In the genomic region with DNA sequence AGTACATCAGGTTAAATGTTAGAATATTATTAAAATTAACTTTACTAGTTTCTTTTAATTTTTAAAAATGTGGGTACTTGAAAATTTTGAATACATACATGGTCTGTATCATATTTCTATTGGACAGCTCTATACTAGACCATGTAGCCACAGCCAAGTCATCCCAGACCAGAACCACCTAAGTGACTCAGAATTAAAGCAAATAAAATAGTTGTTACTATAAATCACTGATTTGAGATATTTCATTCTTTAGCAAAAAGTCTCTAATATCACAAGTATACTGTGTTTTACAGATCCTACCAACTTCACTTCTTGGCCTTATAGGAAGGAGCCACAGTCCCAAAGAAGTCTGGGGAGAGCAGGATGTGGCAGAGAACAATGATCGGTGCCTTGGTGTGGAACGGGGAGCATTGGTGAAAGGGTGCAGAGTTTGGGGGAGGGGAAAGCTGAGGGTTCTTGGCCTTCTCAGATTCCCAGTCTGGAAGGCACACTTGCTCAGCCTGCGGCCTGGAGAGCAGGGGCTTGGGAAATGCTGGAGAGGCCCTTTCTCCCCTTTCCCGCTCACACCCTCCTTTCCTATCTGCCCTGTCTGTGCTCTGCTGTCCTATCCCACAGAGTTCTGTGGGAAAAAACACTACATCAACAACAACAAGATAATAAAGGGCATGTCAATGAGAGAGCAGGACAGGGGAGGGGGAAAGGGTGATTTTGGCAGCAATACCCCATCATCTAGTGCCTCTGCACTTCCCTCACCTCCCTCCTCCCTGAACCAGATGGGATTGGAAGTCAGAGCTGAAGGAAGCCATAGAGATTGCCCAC, we compare ENCODE assay signal across 20 cellular contexts.
DNase-seq lines count a peak whose midpoint lies in the region; ATAC-seq and TF ChIP-seq lines count a peak whose summit lies in the region.
"Had no signal": no experiment of that assay in that cellular context is flagged by ENCODE, and none has a peak within 500 bp of the region (broad histone marks: within the 10 kb centered on the region; RNA-seq: fewer than 3 reads in every experiment).

No MANE protein-coding gene starts in this region.

- H3K4me2 ChIP-seq in GM23338 (no peak overlapping the region), PC-3 (ENCODE audit: low read length) (peak overlapping the region; percentile 80)
- H3K4me2 ChIP-seq: BLaER1 treated with 17β-estradiol and CSF1 and Interleukin-3, amounts not matched to agents 10 nM and 100 nM had no signal

- no peak overlapping the region for H3K27ac Mint-ChIP-seq in GM23338
- no peak overlapping the region for H3K27ac Mint-ChIP-seq in osteocyte (ENCODE audit: unreplicated experiment)
- H3K27ac Mint-ChIP-seq: CD8-positive, alpha-beta T cell had no signal

- no peaks in the 10 kb centered on the region for H3K36me3 Mint-ChIP-seq in GM23338 (ENCODE audit: low read depth)
- no peaks in the 10 kb centered on the region for H3K36me3 Mint-ChIP-seq in osteocyte (ENCODE audit: unreplicated experiment)
- H3K36me3 Mint-ChIP-seq: CD8-positive, alpha-beta T cell had no signal

- no peaks in the 10 kb centered on the region for H3K27me3 ChIP-seq in GM23338 (ENCODE audit: insufficient read depth)
- H3K27me3 ChIP-seq in PC-3 (ENCODE audit: low read length), result no peaks in the 10 kb centered on the region
- H3K27me3 ChIP-seq in esophagus muscularis mucosa, result no peaks in the 10 kb centered on the region
- H3K27me3 ChIP-seq in right atrium auricular region, result no peaks in the 10 kb centered on the region
- no peaks in the 10 kb centered on the region for H3K27me3 ChIP-seq in lower lobe of right lung (ENCODE audit: low read depth)
- H3K27me3 ChIP-seq: BLaER1 treated with 17β-estradiol and CSF1 and Interleukin-3, amounts not matched to agents 10 nM and 100 nM had no signal

- DNase-seq in GM23338 (ENCODE audit: low spot score), result peak; percentile 16
- peak; percentile 81 for DNase-seq in PC-3
- DNase-seq in esophagus muscularis mucosa (ENCODE audit: extremely low spot score), result peak; percentile 53
- DNase-seq in right atrium auricular region (ENCODE audit: low spot score), result no peak
- DNase-seq in AML-193 (lab: John Stamatoyannopoulos, UW), result no peak
- no peak for DNase-seq in osteocyte (ENCODE audit: extremely low spot score, unreplicated experiment)
- no peak for DNase-seq in lower lobe of right lung
- DNase-seq: Calu3; CD8-positive, alpha-beta T cell; EL; KBM-7; NCI-H1105 treated with DMSO at 0.1 percent for 48 hours; NCI-H187; NCI-H2227 treated with DMSO at 0.1 percent for 48 hours; NCI-H524; SHP77 had no signal

- H3K4me3 ChIP-seq in GM23338, result no peak overlapping the region
- H3K4me3 ChIP-seq in PC-3 (ENCODE audit: low read length), result peak overlapping the region; percentile 50; the same call in 1 of the 2 replicates
- H3K4me3 ChIP-seq in esophagus muscularis mucosa, result no peak overlapping the region
- no peak overlapping the region for H3K4me3 ChIP-seq in right atrium auricular region
- H3K4me3 ChIP-seq in lower lobe of right lung, result no peak overlapping the region
- H3K4me3 ChIP-seq: BLaER1 treated with 17β-estradiol and CSF1 and Interleukin-3, amounts not matched to agents 10 nM and 100 nM; SK-N-MC had no signal

- H3F3A ChIP-seq in GM23338 (replicated peaks; ENCODE audit: low read depth) (no peaks in the 10 kb centered on the region), PC-3 (ENCODE audit: low read length, unreplicated experiment) (peaks cover 2% of the 10 kb centered on the region)

- TF ChIP-seq CTCF in GM23338 (conservative IDR thresholded peaks at IDR 0.05; ENCODE audit: low read depth in 2 of 2) (no peak), PC-3 (conservative IDR thresholded peaks at IDR 0.05; ENCODE audit: low read depth, low read length) (no peak), esophagus muscularis mucosa (IDR thresholded peaks at IDR 0.05) (no peak), right atrium auricular region (IDR thresholded peaks at IDR 0.05) (no peak), osteocyte (IDR thresholded peaks at IDR 0.05) (no peak), lower lobe of right lung (IDR thresholded peaks at IDR 0.05) (no peak)

- TF ChIP-seq EP300 in esophagus muscularis mucosa (IDR thresholded peaks at IDR 0.05), result no peak

- H3K36me3 ChIP-seq in GM23338 (ENCODE audit: insufficient read depth), result no peaks in the 10 kb centered on the region
- no peaks in the 10 kb centered on the region for H3K36me3 ChIP-seq in PC-3 (ENCODE audit: low read depth, low read length)
- H3K36me3 ChIP-seq in esophagus muscularis mucosa, result no peaks in the 10 kb centered on the region
- H3K36me3 ChIP-seq in right atrium auricular region, result no peaks in the 10 kb centered on the region
- H3K36me3 ChIP-seq in lower lobe of right lung, result no peaks in the 10 kb centered on the region
- H3K36me3 ChIP-seq: BLaER1 treated with 17β-estradiol and CSF1 and Interleukin-3, amounts not matched to agents 10 nM and 100 nM had no signal

- no peak overlapping the region for H2AFZ ChIP-seq in GM23338
- H2AFZ ChIP-seq in PC-3 (ENCODE audit: low read length), result peak overlapping the region; percentile 51

- H3K9me3 ChIP-seq in PC-3 (ENCODE audit: low read length) (no peaks in the 10 kb centered on the region), esophagus muscularis mucosa (no peaks in the 10 kb centered on the region), right atrium auricular region (no peaks in the 10 kb centered on the region), lower lobe of right lung (no peaks in the 10 kb centered on the region)
- H3K9me3 ChIP-seq: BLaER1 treated with 17β-estradiol and CSF1 and Interleukin-3, amounts not matched to agents 10 nM and 100 nM had no signal

- ATAC-seq in GM23338 (peak; percentile 32; the same call in 2 of the 3 replicates), PC-3 (peak; percentile 93), HG02973 (IDR thresholded peaks at IDR 0.05; ENCODE audit: unreplicated experiment) (no peak), lower lobe of right lung (no peak)
- ATAC-seq: CD8-positive, alpha-beta T cell; Panc1 had no signal

- CTCF ChIA-PET in PC-3 (lab: Charles Lee), result no interaction called here

- H3K27me3 Mint-ChIP-seq in GM23338 (ENCODE audit: insufficient read depth, low read depth, poor library complexity) (peaks cover 4% of the 10 kb centered on the region), osteocyte (ENCODE audit: unreplicated experiment) (no peaks in the 10 kb centered on the region)

- no peak for TF ChIP-seq POLR2A in esophagus muscularis mucosa (IDR thresholded peaks at IDR 0.05; ENCODE audit: low read depth)

- H3K27ac ChIP-seq in GM23338 (ENCODE audit: low read depth) (no peak overlapping the region), PC-3 (ENCODE audit: low read length) (peak overlapping the region; percentile 89), esophagus muscularis mucosa (replicated peaks in 1 of 4) (no peak overlapping the region), right atrium auricular region (peak overlapping the region; percentile 46 to 62), lower lobe of right lung (no peak overlapping the region)
- H3K27ac ChIP-seq: BLaER1 treated with 17β-estradiol and CSF1 and Interleukin-3, amounts not matched to agents 10 nM and 100 nM; SK-N-MC had no signal

- BruUV-seq in PC-3 (replicated peaks; lab: Mats Ljungman, UMichigan), result TSS peak; percentile 48

- H3K4me1 Mint-ChIP-seq in GM23338 (peaks cover 22% of the 10 kb centered on the region), osteocyte (ENCODE audit: unreplicated experiment) (peaks cover 21% of the 10 kb centered on the region)

- H3K9ac ChIP-seq in PC-3 (ENCODE audit: low read length), result peak overlapping the region; percentile 51
- H3K9ac ChIP-seq: BLaER1 treated with 17β-estradiol and CSF1 and Interleukin-3, amounts not matched to agents 10 nM and 100 nM had no signal

- intact Hi-C loops in PC-3 (cut with micrococcal nuclease) (no loop called here), esophagus muscularis mucosa (cut with DNase I) (no loop called here), lower lobe of right lung (cut with DNase I) (no loop called here)

- no peak overlapping the region for H3K4me3 Mint-ChIP-seq in GM23338
- no peak overlapping the region for H3K4me3 Mint-ChIP-seq in osteocyte (ENCODE audit: unreplicated experiment)
- H3K4me3 Mint-ChIP-seq: CD8-positive, alpha-beta T cell had no signal

- peaks cover 11% of the 10 kb centered on the region for H3K4me1 ChIP-seq in GM23338 (ENCODE audit: insufficient read depth)
- peaks cover 49% of the 10 kb centered on the region for H3K4me1 ChIP-seq in PC-3 (ENCODE audit: insufficient read depth, low read length)
- H3K4me1 ChIP-seq in esophagus muscularis mucosa, result peaks cover 0 to 18% (median 0%) of the 10 kb centered on the region in 4 donors
- peaks cover 0 to 25% of the 10 kb centered on the region in 2 donors for H3K4me1 ChIP-seq in right atrium auricular region
- no peaks in the 10 kb centered on the region for H3K4me1 ChIP-seq in lower lobe of right lung
- H3K4me1 ChIP-seq: BLaER1 treated with 17β-estradiol and CSF1 and Interleukin-3, amounts not matched to agents 10 nM and 100 nM had no signal

- H3K9me2 ChIP-seq in GM23338 (ENCODE audit: insufficient read depth) (peaks cover 13% of the 10 kb centered on the region), PC-3 (replicated peaks; ENCODE audit: low read length) (no peaks in the 10 kb centered on the region)

- H3K9me3 Mint-ChIP-seq in GM23338 (no peaks in the 10 kb centered on the region), osteocyte (ENCODE audit: unreplicated experiment) (no peaks in the 10 kb centered on the region)
- H3K9me3 Mint-ChIP-seq: CD8-positive, alpha-beta T cell had no signal

- WGBS in esophagus muscularis mucosa, result 90% methylated on average over 4 of the region's 4 CpGs

- no peaks in the 10 kb centered on the region for H3K79me2 ChIP-seq in GM23338 (replicated peaks; ENCODE audit: insufficient read depth)
- no peaks in the 10 kb centered on the region for H3K79me2 ChIP-seq in PC-3 (ENCODE audit: low read length)

- no peaks in the 10 kb centered on the region for H4K20me1 ChIP-seq in GM23338 (replicated peaks; ENCODE audit: insufficient read depth)
- no peaks in the 10 kb centered on the region for H4K20me1 ChIP-seq in PC-3 (ENCODE audit: low read length)
- H4K20me1 ChIP-seq: BLaER1 treated with 17β-estradiol and CSF1 and Interleukin-3, amounts not matched to agents 10 nM and 100 nM had no signal

- POLR2A ChIA-PET in PC-3 (lab: Charles Lee; ENCODE audit: unreplicated experiment), result interaction anchor here (0.6 kb wide), 1 partner anchor 225 kb away, joined by 10 read pairs; no protein-coding TSS in a partner anchor

TF ChIP-seq in GM23338, 12 proteins besides CTCF, POLR2A, EP300 and RAD21 (continues in another document):
- TF ChIP-seq JUNB (IDR thresholded peaks at IDR 0.05; ENCODE audit: unreplicated experiment), result no peak
- TF ChIP-seq, protein P1, sequence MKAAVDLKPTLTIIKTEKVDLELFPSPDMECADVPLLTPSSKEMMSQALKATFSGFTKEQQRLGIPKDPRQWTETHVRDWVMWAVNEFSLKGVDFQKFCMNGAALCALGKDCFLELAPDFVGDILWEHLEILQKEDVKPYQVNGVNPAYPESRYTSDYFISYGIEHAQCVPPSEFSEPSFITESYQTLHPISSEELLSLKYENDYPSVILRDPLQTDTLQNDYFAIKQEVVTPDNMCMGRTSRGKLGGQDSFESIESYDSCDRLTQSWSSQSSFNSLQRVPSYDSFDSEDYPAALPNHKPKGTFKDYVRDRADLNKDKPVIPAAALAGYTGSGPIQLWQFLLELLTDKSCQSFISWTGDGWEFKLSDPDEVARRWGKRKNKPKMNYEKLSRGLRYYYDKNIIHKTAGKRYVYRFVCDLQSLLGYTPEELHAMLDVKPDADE (IDR thresholded peaks at IDR 0.05), result no peak
- TF ChIP-seq NANOG (IDR thresholded peaks at IDR 0.05; ENCODE audit: borderline replicate concordance), result no peak

Comparison
In these comparisons a context has a peak if more than half of its experiments do, and no peak if none do; other contexts are left out.
1. ATAC-seq: peak in GM23338 (single experiment) and PC-3 (single experiment); none in HG02973 (single experiment) and lower lobe of right lung (0 of 2).
2. DNase-seq: peak in GM23338 (single experiment), PC-3 (single experiment) and esophagus muscularis mucosa (single experiment); none in right atrium auricular region (single experiment), AML-193 (0 of 2), osteocyte (single experiment) and lower lobe of right lung (single experiment).
3. H3K27ac ChIP-seq: peak in PC-3 (single experiment) and right atrium auricular region (2 of 2); none in GM23338 (single experiment), esophagus muscularis mucosa (0 of 4) and lower lobe of right lung (single experiment).